In genomic region chr9:121651014-121651294, GRCh38 we compare ENCODE assay signal across 10 cellular contexts. TPM values are rescaled to one million over a fixed set of nuclear protein-coding genes. Genes with fewer than 3 reads are reported as not detected.
DNase-seq lines count a peak whose midpoint lies in the region; ATAC-seq and TF ChIP-seq lines count a peak whose summit lies in the region.
"Had no signal": no experiment of that assay in that cellular context is flagged by ENCODE, and none has a peak within 500 bp of the region (broad histone marks: within the 10 kb centered on the region; RNA-seq: fewer than 3 reads in every experiment).

No MANE protein-coding gene starts in this region.

- H3K9me3 Mint-ChIP-seq in activated CD8-positive, alpha-beta T cell treated with anti-CD3 and anti-CD28 coated beads for 36 hours = no peaks in the 10 kb centered on the region
- no peaks in the 10 kb centered on the region for H3K9me3 Mint-ChIP-seq in activated CD8-positive, alpha-beta T cell treated with anti-CD3 and anti-CD28 coated beads, Interleukin-2, amount 10 ng/mL, durations not matched to agents 7 days and 5 days (ENCODE audit: insufficient read depth)

- in situ Hi-C loops in mammary epithelial cell (cut with MboI; ENCODE audit: low sequenced_read_pairs in 2 of 2) = no loop called here

- no peak for ATAC-seq in activated CD8-positive, alpha-beta T cell treated with anti-CD3 and anti-CD28 coated beads for 36 hours
- ATAC-seq in activated CD8-positive, alpha-beta T cell treated with anti-CD3 and anti-CD28 coated beads, Interleukin-2, amount 10 ng/mL, durations not matched to agents 7 days and 5 days = no peak
- ATAC-seq in HG02588 (IDR thresholded peaks at IDR 0.05; ENCODE audit: unreplicated experiment) = no peak

- H3K36me3 ChIP-seq in mammary epithelial cell (ENCODE audit: insufficient read depth, low read length) (no peaks in the 10 kb centered on the region), mucosa of stomach (ENCODE audit: control insufficient read depth, insufficient read depth, low read length) (no peaks in the 10 kb centered on the region), thymus (ENCODE audit: control insufficient read depth, insufficient read depth) (no peaks in the 10 kb centered on the region)

- POLR2A ChIA-PET in activated CD8-positive, alpha-beta T cell treated with anti-CD3 and anti-CD28 coated beads for 36 hours (lab: Charles Lee) = no interaction called here
- POLR2A ChIA-PET in activated CD8-positive, alpha-beta T cell treated with anti-CD3 and anti-CD28 coated beads, Interleukin-2, amount 10 ng/mL, durations not matched to agents 7 days and 5 days (lab: Charles Lee) = no interaction called here

- CTCF ChIA-PET in activated CD8-positive, alpha-beta T cell treated with anti-CD3 and anti-CD28 coated beads for 36 hours (lab: Charles Lee) = interaction anchor here (1.3 to 1.5 kb wide), 2 partner anchors 10 to 105 kb away, joined by 3 to 4 read pairs; no protein-coding TSS in a partner anchor
- CTCF ChIA-PET in activated CD8-positive, alpha-beta T cell treated with anti-CD3 and anti-CD28 coated beads, Interleukin-2, amount 10 ng/mL, durations not matched to agents 7 days and 5 days (lab: Charles Lee) = no interaction called here
- CTCF ChIA-PET in mammary epithelial cell (lab: Charles Lee; ENCODE audit: low non-redundant PET) = no interaction called here

- no peak overlapping the region for H3K27ac Mint-ChIP-seq in activated CD8-positive, alpha-beta T cell treated with anti-CD3 and anti-CD28 coated beads for 36 hours
- H3K27ac Mint-ChIP-seq in activated CD8-positive, alpha-beta T cell treated with anti-CD3 and anti-CD28 coated beads, Interleukin-2, amount 10 ng/mL, durations not matched to agents 7 days and 5 days = no peak overlapping the region

- H3K4me3 ChIP-seq in mammary epithelial cell (replicated peaks in 1 of 3; ENCODE audit: insufficient read depth in 1 of 3, low read depth in 2 of 3, low read length in 3 of 3) (no peak overlapping the region), mucosa of stomach (ENCODE audit: low read length) (peak overlapping the region; percentile 49), thymus (ENCODE audit: low read length) (peak overlapping the region; percentile 54)

- H3K27me3 Mint-ChIP-seq in activated CD8-positive, alpha-beta T cell treated with anti-CD3 and anti-CD28 coated beads for 36 hours = peaks cover 54% of the 10 kb centered on the region
- H3K27me3 Mint-ChIP-seq in activated CD8-positive, alpha-beta T cell treated with anti-CD3 and anti-CD28 coated beads, Interleukin-2, amount 10 ng/mL, durations not matched to agents 7 days and 5 days (ENCODE audit: low read depth) = peaks cover 49% of the 10 kb centered on the region

- H3K36me3 Mint-ChIP-seq in activated CD8-positive, alpha-beta T cell treated with anti-CD3 and anti-CD28 coated beads for 36 hours (ENCODE audit: low read depth) = no peaks in the 10 kb centered on the region
- H3K36me3 Mint-ChIP-seq in activated CD8-positive, alpha-beta T cell treated with anti-CD3 and anti-CD28 coated beads, Interleukin-2, amount 10 ng/mL, durations not matched to agents 7 days and 5 days (ENCODE audit: low read depth) = no peaks in the 10 kb centered on the region

- peak overlapping the region; percentile 21 for H3K4me3 Mint-ChIP-seq in activated CD8-positive, alpha-beta T cell treated with anti-CD3 and anti-CD28 coated beads for 36 hours
- no peak overlapping the region for H3K4me3 Mint-ChIP-seq in activated CD8-positive, alpha-beta T cell treated with anti-CD3 and anti-CD28 coated beads, Interleukin-2, amount 10 ng/mL, durations not matched to agents 7 days and 5 days

- H3K4me1 Mint-ChIP-seq in activated CD8-positive, alpha-beta T cell treated with anti-CD3 and anti-CD28 coated beads for 36 hours (ENCODE audit: low read depth) = peaks cover 16% of the 10 kb centered on the region
- H3K4me1 Mint-ChIP-seq in activated CD8-positive, alpha-beta T cell treated with anti-CD3 and anti-CD28 coated beads, Interleukin-2, amount 10 ng/mL, durations not matched to agents 7 days and 5 days (ENCODE audit: low read depth) = peaks cover 9% of the 10 kb centered on the region

- dilution Hi-C loops in mammary epithelial cell (cut with HindIII; ENCODE audit: low sequenced_read_pairs) = no loop called here

- intact Hi-C loops in activated CD8-positive, alpha-beta T cell treated with anti-CD3 and anti-CD28 coated beads for 36 hours (cut with micrococcal nuclease) = no loop called here
- intact Hi-C loops in mammary epithelial cell (cut with micrococcal nuclease) = no loop called here

- peak overlapping the region; percentile 17 for H2AFZ ChIP-seq in mammary epithelial cell (ENCODE audit: low read depth, low read length)

- no peaks in the 10 kb centered on the region for H4K20me1 ChIP-seq in mammary epithelial cell (ENCODE audit: insufficient read depth, low read length)

- 36% methylated on average over 9 of the region's 9 CpGs for WGBS in mammary epithelial cell (ENCODE audit: low coverage, missing lambda C conversion rate)
- WGBS in thymus = 22% methylated on average over 9 of the region's 9 CpGs

- H3K4me1 ChIP-seq in mammary epithelial cell (ENCODE audit: insufficient read depth, low read length) (no peaks in the 10 kb centered on the region), mucosa of stomach (ENCODE audit: control insufficient read depth, insufficient read depth, low read length) (peaks cover 45% of the 10 kb centered on the region), thymus (ENCODE audit: control insufficient read depth, insufficient read depth, low read length) (peaks cover 3% of the 10 kb centered on the region)

- no peaks in the 10 kb centered on the region for H3K79me2 ChIP-seq in mammary epithelial cell (ENCODE audit: insufficient read depth, low read length)

- no peaks in the 10 kb centered on the region for H3K9me3 ChIP-seq in mammary epithelial cell (replicated peaks; ENCODE audit: insufficient read depth, low read length)
- H3K9me3 ChIP-seq in mucosa of stomach (ENCODE audit: control insufficient read depth, low read length) = no peaks in the 10 kb centered on the region
- H3K9me3 ChIP-seq in thymus (ENCODE audit: control insufficient read depth) = no peaks in the 10 kb centered on the region

- BruUV-seq in mammary epithelial cell (replicated peaks; lab: Mats Ljungman, UMichigan) = no TSS peak

- DNase-seq in activated CD8-positive, alpha-beta T cell treated with anti-CD3 and anti-CD28 coated beads for 36 hours = no peak
- DNase-seq in activated CD8-positive, alpha-beta T cell treated with anti-CD3 and anti-CD28 coated beads, Interleukin-2, amount 10 ng/mL, durations not matched to agents 7 days and 5 days = no peak
- DNase-seq in mammary epithelial cell (no peak), NCI-H2227 treated with DMSO at 0.1 percent for 48 hours (lab: John Stamatoyannopoulos, UW) (no peak), NCI-H526 (lab: John Stamatoyannopoulos, UW) (no peak)
- DNase-seq: activated CD8-positive, alpha-beta memory T cell treated with anti-CD3 and anti-CD28 coated beads for 24 hours; NCI-H748 treated with DMSO at 0.1 percent for 48 hours had no signal

- TF ChIP-seq CTCF in activated CD8-positive, alpha-beta T cell treated with anti-CD3 and anti-CD28 coated beads for 36 hours (IDR thresholded peaks at IDR 0.05) = no peak
- no peak for TF ChIP-seq CTCF in mammary epithelial cell (conservative IDR thresholded peaks at IDR 0.05 in 1 of 2, IDR thresholded peaks at IDR 0.05 in 1 of 2; ENCODE audit: extremely low read depth in 1 of 2, insufficient read depth in 1 of 2, low read depth in 1 of 2, low read length in 2 of 2)

- H3K4me2 ChIP-seq in mammary epithelial cell (ENCODE audit: insufficient read depth, low read depth, low read length) = peak overlapping the region; percentile 71

- H3K27ac ChIP-seq in mammary epithelial cell (ENCODE audit: insufficient read depth, low read depth, low read length) = no peak overlapping the region
- no peak overlapping the region for H3K27ac ChIP-seq in thymus (ENCODE audit: low read depth)

- H3K9ac ChIP-seq in mammary epithelial cell (ENCODE audit: insufficient read depth, low read length) (no peak overlapping the region), mucosa of stomach (ENCODE audit: low read length) (peak overlapping the region; percentile 88)

- H3K27me3 ChIP-seq in mammary epithelial cell (ENCODE audit: insufficient read depth, low read length) (peaks cover 28% of the 10 kb centered on the region), mucosa of stomach (ENCODE audit: control insufficient read depth, insufficient read depth, low read length) (no peaks in the 10 kb centered on the region), thymus (ENCODE audit: control insufficient read depth, insufficient read depth) (peaks cover 16% of the 10 kb centered on the region)

RNA-seq across cellular contexts. Expression of gene DAB2IP, which starts 0.5 kb away (rescaled TPM):
- total RNA-seq in activated CD8-positive, alpha-beta T cell treated with anti-CD3 and anti-CD28 coated beads for 36 hours = 1 to 10 TPM in 1 of 2 experiments, under 1 TPM in 1; 0.54 to 1.5 TPM
- under 1 TPM; 0.08 to 0.13 TPM for total RNA-seq in activated CD8-positive, alpha-beta T cell treated with anti-CD3 and anti-CD28 coated beads, Interleukin-2, amount 10 ng/mL, durations not matched to agents 7 days and 5 days
- total RNA-seq in mammary epithelial cell = 100 to 1,000 TPM in 1 of 2 donors, 10 to 100 TPM in 1; 78.4 to 103 TPM
- polyA plus RNA-seq in mammary epithelial cell (60.0 TPM), thymus (8.4 TPM)
- 122 TPM for polyA minus RNA-seq in mammary epithelial cell

Comparison
In these comparisons a context has a peak if more than half of its experiments do, and no peak if none do; other contexts are left out.
1. H3K4me3 ChIP-seq: peak in mucosa of stomach (single experiment) and thymus (single experiment); none in mammary epithelial cell (0 of 3).
2. RNA of gene DAB2IP, which starts 0.5 kb away (total RNA-seq): 78.4 to 103 TPM in mammary epithelial cell; 0.54 to 1.5 TPM in activated CD8-positive, alpha-beta T cell treated with anti-CD3 and anti-CD28 coated beads for 36 hours and 0.08 to 0.13 TPM in activated CD8-positive, alpha-beta T cell treated with anti-CD3 and anti-CD28 coated beads, Interleukin-2, amount 10 ng/mL, durations not matched to agents 7 days and 5 days; every median in the first group is over 10 times any median in the second.